In the genomic region with DNA sequence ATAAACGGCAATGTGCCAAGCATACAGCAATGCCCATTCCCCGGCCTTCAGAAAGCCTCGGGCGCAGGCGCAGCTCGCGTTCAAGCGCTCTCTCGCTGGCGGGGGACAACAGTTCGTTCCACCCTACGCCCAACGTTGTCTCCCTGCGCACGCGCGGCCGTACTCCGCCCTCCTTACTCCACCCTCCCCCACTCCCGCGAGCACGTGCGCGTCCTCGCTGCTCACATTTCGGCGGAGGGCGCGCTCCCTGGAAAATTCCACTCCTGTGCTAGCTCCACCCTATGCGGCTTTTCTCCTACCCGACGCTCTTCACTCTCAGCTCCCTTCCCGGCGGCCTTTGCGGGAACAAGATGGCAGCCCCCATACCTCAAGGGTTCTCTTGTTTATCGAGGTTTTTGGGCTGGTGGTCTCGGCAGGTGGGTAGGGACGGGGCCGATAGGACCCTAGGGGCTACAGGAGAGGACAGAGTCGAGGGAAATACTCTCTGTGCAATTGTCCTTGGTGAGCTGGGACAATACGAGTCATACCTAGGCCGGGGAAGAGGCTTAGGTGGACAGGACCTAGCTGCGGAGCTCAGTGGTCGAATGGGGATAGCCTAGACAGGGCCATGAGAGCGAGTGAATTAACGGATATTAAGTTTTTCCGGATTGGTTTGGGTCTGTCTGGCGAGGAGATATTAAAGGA, we compare ENCODE assay signal across 8 cellular contexts. TPM values are rescaled to one million over a fixed set of nuclear protein-coding genes. Genes with fewer than 3 reads are reported as not detected.
DNase-seq lines count a peak whose midpoint lies in the region; ATAC-seq and TF ChIP-seq lines count a peak whose summit lies in the region.
"Not testable (repeated sequence)": the region's sequence is repeated elsewhere in the genome, so short reads cannot be mapped to it uniquely, and the experiment has no call there.

A gene (plus strand): TSS at position 335 of the 684 bp plus-strand sequence. CDS start 16 bp downstream, at position 351.

- H3K4me1 ChIP-seq in lung (ENCODE audit: control insufficient read depth in 2 of 2, insufficient read depth in 2 of 2, low read length in 2 of 2) = not testable (repeated sequence)

- H3K4me3 ChIP-seq in lung = peak within 1 kb of the TSS; percentile 58

- not testable (repeated sequence) for TF ChIP-seq CTCF in lung (IDR thresholded peaks at IDR 0.05; ENCODE audit: control extremely low read depth, extremely low read depth)

- not testable (repeated sequence) for H3K27me3 ChIP-seq in lung (ENCODE audit: control insufficient read depth, insufficient read depth)

- not testable (repeated sequence) for H3K9me3 ChIP-seq in lung (ENCODE audit: control insufficient read depth in 2 of 2, insufficient read depth in 1 of 2, low read length in 1 of 2)

- 0 to 1% methylated on average over 46 to 48 of the region's 48 CpGs for WGBS in lung, 2 donors

- peak within 1 kb of the TSS; percentile 63 to 84 for H3K27ac ChIP-seq in lung (ENCODE audit: low read depth in 1 of 2, low read length in 1 of 2)

- peak; percentile 94 for ATAC-seq in GM21360 (IDR thresholded peaks at IDR 0.05; ENCODE audit: unreplicated experiment)
- ATAC-seq in lung (ENCODE audit: insufficient read depth, low FRiP score) = peak; percentile 94

- DNase-seq in CMK (ENCODE audit: low read depth) (peak; percentile 96), HT-29 (ENCODE audit: low spot score) (peak; percentile 100), lung (ENCODE audit: low spot score) (peak; percentile 97)
- DNase-seq in NK-92 treated with Interleukin-12 subunit alpha and Interleukin-12 subunit beta, amount 100 ng/mL, for 24 hours (lab: John Stamatoyannopoulos, UW) = peak; percentile 95
- DNase-seq in activated CD8-positive, alpha-beta memory T cell treated with anti-CD3 and anti-CD28 coated beads for 24 hours = peak; percentile 97
- peak; percentile 90 for DNase-seq in effector CD4-positive, alpha-beta T cell
- peak; percentile 92 to 97 (median 94) for DNase-seq in stimulated activated CD4-positive, alpha-beta T cell treated with anti-CD3 and anti-CD28 coated beads, TNF-alpha, amount 100 ng/mL, for 24 hours (ENCODE audit: low read depth in 3 of 3)

- H3K36me3 ChIP-seq in lung (ENCODE audit: control insufficient read depth in 2 of 2, insufficient read depth in 2 of 2, low read length in 2 of 2) = not testable (repeated sequence)

RNA-seq across cellular contexts. Expression of the gene that starts here (rescaled TPM):
- 81.6 and 82.3 TPM in 2 replicates for total RNA-seq in HT-29 (2014; rRNA removed; shearing (Covaris generic))
- 10 to 100 TPM; 23.4 to 36.0 TPM for total RNA-seq in lung
- polyA plus RNA-seq in lung = 10 to 100 TPM; 16.3 to 22.8 TPM

Comparison
In these comparisons a context has a peak if more than half of its experiments do, and no peak if none do; other contexts are left out.
1. Peak in every context shown above with its lines: DNase-seq, ATAC-seq, H3K4me3 ChIP-seq and H3K27ac ChIP-seq.